8 cellular contexts compared by ENCODE assay signal in the genomic region with DNA sequence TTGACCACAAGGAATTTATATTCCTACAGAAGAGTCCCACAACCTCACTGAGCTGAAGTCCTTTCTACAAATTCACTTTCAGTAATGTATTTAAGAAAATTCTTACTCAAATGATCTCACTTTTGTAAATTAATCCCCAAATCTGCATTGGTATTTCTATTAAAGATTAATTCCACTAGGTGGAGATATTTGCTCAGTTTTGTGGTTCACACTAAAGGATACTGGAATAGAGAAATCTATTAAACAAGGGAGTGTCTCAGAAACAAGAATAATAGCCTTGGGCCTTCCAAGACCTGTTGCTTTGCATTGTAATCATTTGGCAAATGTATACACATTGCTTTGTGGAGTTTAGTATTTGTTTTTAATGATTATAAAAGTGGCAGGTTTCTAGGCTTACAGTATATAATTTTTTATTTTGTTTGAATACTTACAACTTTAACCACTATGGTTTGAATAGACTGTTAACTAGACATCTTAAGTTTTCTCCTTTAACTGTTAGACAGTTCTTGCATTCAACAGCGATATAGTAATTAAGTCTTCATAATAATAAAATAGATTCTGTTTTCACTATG. TPM values are rescaled to one million over a fixed set of nuclear protein-coding genes. Genes with fewer than 3 reads are reported as not detected.
A peak's percentile ranks its signal among the peaks of the same experiment; 100 is the strongest.
DNase-seq lines count a peak whose midpoint lies in the region; TF ChIP-seq lines count a peak whose summit lies in the region.

No MANE protein-coding gene starts in this region.

- peaks cover 51% of the 10 kb centered on the region for H3K27me3 Mint-ChIP-seq in osteocyte (ENCODE audit: unreplicated experiment)
- H3K27me3 Mint-ChIP-seq in activated CD4-positive, alpha-beta memory T cell treated with anti-CD3 and anti-CD28 coated beads, Interleukin-2, amount 10 ng/mL, durations not matched to agents 7 days and 5 days, result peaks cover 33% of the 10 kb centered on the region

- H3K9me3 Mint-ChIP-seq in osteocyte (ENCODE audit: unreplicated experiment), result no peaks in the 10 kb centered on the region
- no peaks in the 10 kb centered on the region for H3K9me3 Mint-ChIP-seq in activated CD4-positive, alpha-beta memory T cell treated with anti-CD3 and anti-CD28 coated beads, Interleukin-2, amount 10 ng/mL, durations not matched to agents 7 days and 5 days

- TF ChIP-seq CTCF in osteocyte (IDR thresholded peaks at IDR 0.05), result peak; percentile 57

- no peaks in the 10 kb centered on the region for H3K36me3 Mint-ChIP-seq in osteocyte (ENCODE audit: unreplicated experiment)
- H3K36me3 Mint-ChIP-seq in activated CD4-positive, alpha-beta memory T cell treated with anti-CD3 and anti-CD28 coated beads, Interleukin-2, amount 10 ng/mL, durations not matched to agents 7 days and 5 days (ENCODE audit: low read depth), result no peaks in the 10 kb centered on the region

- H3K4me1 Mint-ChIP-seq in osteocyte (ENCODE audit: unreplicated experiment), result no peaks in the 10 kb centered on the region
- H3K4me1 Mint-ChIP-seq in activated CD4-positive, alpha-beta memory T cell treated with anti-CD3 and anti-CD28 coated beads, Interleukin-2, amount 10 ng/mL, durations not matched to agents 7 days and 5 days, result no peaks in the 10 kb centered on the region

- H3K27ac Mint-ChIP-seq in osteocyte (ENCODE audit: unreplicated experiment), result no peak overlapping the region
- no peak overlapping the region for H3K27ac Mint-ChIP-seq in activated CD4-positive, alpha-beta memory T cell treated with anti-CD3 and anti-CD28 coated beads, Interleukin-2, amount 10 ng/mL, durations not matched to agents 7 days and 5 days

- POLR2A ChIA-PET in activated CD4-positive, alpha-beta memory T cell treated with anti-CD3 and anti-CD28 coated beads, Interleukin-2, amount 10 ng/mL, durations not matched to agents 7 days and 5 days (lab: Charles Lee), result no interaction called here

- no peak overlapping the region for H3K4me3 Mint-ChIP-seq in osteocyte (ENCODE audit: unreplicated experiment)
- H3K4me3 Mint-ChIP-seq in activated CD4-positive, alpha-beta memory T cell treated with anti-CD3 and anti-CD28 coated beads, Interleukin-2, amount 10 ng/mL, durations not matched to agents 7 days and 5 days, result no peak overlapping the region

- CTCF ChIA-PET in activated CD4-positive, alpha-beta memory T cell treated with anti-CD3 and anti-CD28 coated beads, Interleukin-2, amount 10 ng/mL, durations not matched to agents 7 days and 5 days (lab: Charles Lee), result interaction anchor here (0.9 to 3.7 kb wide), 4 partner anchors 577 to 691 kb away, joined by 4 to 16 read pairs (median 10); no protein-coding TSS in a partner anchor

- DNase-seq in NCI-H1436 (lab: John Stamatoyannopoulos, UW), result peak; percentile 36
- DNase-seq in NCI-H1436 treated with DMSO at 0.1 percent for 48 hours (lab: John Stamatoyannopoulos, UW), result no peak
- peak; percentile 0 for DNase-seq in NCI-H2107 (lab: John Stamatoyannopoulos, UW)
- peak; percentile 60 for DNase-seq in dedifferentiated amniotic fluid mesenchymal stem cell (ENCODE audit: extremely low spot score)
- no peak for DNase-seq in osteocyte (ENCODE audit: extremely low spot score, unreplicated experiment)
- no peak for DNase-seq in activated CD4-positive, alpha-beta memory T cell treated with anti-CD3 and anti-CD28 coated beads, Interleukin-2, amount 10 ng/mL, durations not matched to agents 7 days and 5 days
- no peak for DNase-seq in MV-4-11 (lab: John Stamatoyannopoulos, UW)
- DNase-seq in KG1 (lab: John Stamatoyannopoulos, UW), result no peak

RNA-seq across cellular contexts. Expression of a gene that starts 25.9 kb away (rescaled TPM):
- not detected in 2 replicates for total RNA-seq in osteocyte
- total RNA-seq in activated CD4-positive, alpha-beta memory T cell treated with anti-CD3 and anti-CD28 coated beads, Interleukin-2, amount 10 ng/mL, durations not matched to agents 7 days and 5 days, result not detected

Comparison
In these comparisons a context has a peak if more than half of its experiments do, and no peak if none do; other contexts are left out.
1. DNase-seq: peak in NCI-H1436 (single experiment), NCI-H2107 (single experiment) and dedifferentiated amniotic fluid mesenchymal stem cell (single experiment); none in NCI-H1436 treated with DMSO at 0.1 percent for 48 hours (single experiment), osteocyte (single experiment), activated CD4-positive, alpha-beta memory T cell treated with anti-CD3 and anti-CD28 coated beads, Interleukin-2, amount 10 ng/mL, durations not matched to agents 7 days and 5 days (single experiment), MV-4-11 (single experiment) and KG1 (single experiment).